25 cellular contexts compared by ENCODE assay signal in the genomic region with DNA sequence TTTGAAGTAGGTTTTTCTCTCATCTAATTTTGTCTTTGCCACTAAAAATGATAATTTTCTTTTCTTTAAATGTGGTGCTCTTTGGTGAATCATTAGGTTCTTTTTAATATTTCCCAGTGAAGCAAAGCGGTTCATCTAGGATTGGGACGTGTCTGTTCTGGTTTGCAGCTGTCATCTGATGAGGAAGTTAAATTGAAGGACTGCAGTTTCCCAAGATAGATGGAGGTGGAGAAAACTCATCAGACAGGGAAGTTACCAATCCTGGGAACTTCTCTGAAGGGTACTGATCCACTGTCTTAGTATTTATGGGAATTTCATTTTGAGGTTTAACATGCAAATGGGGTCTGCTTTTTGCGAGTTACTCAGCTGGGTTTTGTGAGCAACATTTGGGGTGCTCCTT. TPM values are rescaled to one million over a fixed set of nuclear protein-coding genes. Genes with fewer than 3 reads are reported as not detected.
"Had no signal": no experiment of that assay in that cellular context is flagged by ENCODE, and none has a peak within 500 bp of the region (broad histone marks: within the 10 kb centered on the region; RNA-seq: fewer than 3 reads in every experiment).

No MANE protein-coding gene starts in this region.

- H3K4me3 ChIP-seq: heart right ventricle, psoas muscle, right lobe of liver, tibial artery, upper lobe of left lung, vagina had no signal

- ATAC-seq: heart right ventricle; psoas muscle; right lobe of liver; stimulated activated effector memory CD8-positive, alpha-beta T cell treated with anti-CD3 and anti-CD28 coated beads, Interleukin-12 subunit alpha, Interleukin-12 subunit beta, amount 100 ng/mL, for 72 hours had no signal

- H3K36me3 Mint-ChIP-seq: naive B cell had no signal

- H3K9me3 Mint-ChIP-seq: endodermal cell; nephron; stimulated activated effector memory CD8-positive, alpha-beta T cell treated with anti-CD3 and anti-CD28 coated beads, Interleukin-12 subunit alpha, Interleukin-12 subunit beta, amount 100 ng/mL, for 72 hours; stimulated activated naive CD8-positive, alpha-beta T cell treated with anti-CD3 and anti-CD28 coated beads, Interleukin-15, Interleukin-2, amounts not matched to agents 100 ng/mL and 50 ng/mL, for 24 hours had no signal

- H3K9me3 ChIP-seq: heart right ventricle, psoas muscle, right lobe of liver, tibial artery, upper lobe of left lung, vagina had no signal

- H3K27ac Mint-ChIP-seq: endodermal cell; nephron; stimulated activated effector memory CD8-positive, alpha-beta T cell treated with anti-CD3 and anti-CD28 coated beads, Interleukin-12 subunit alpha, Interleukin-12 subunit beta, amount 100 ng/mL, for 72 hours; stimulated activated naive CD8-positive, alpha-beta T cell treated with anti-CD3 and anti-CD28 coated beads, Interleukin-15, Interleukin-2, amounts not matched to agents 100 ng/mL and 50 ng/mL, for 24 hours had no signal

- H3K27ac ChIP-seq: heart right ventricle, psoas muscle, right lobe of liver, tibial artery, upper lobe of left lung, vagina had no signal

- H3K4me3 Mint-ChIP-seq: endodermal cell; stimulated activated effector memory CD8-positive, alpha-beta T cell treated with anti-CD3 and anti-CD28 coated beads, Interleukin-12 subunit alpha, Interleukin-12 subunit beta, amount 100 ng/mL, for 72 hours; stimulated activated naive CD8-positive, alpha-beta T cell treated with anti-CD3 and anti-CD28 coated beads, Interleukin-15, Interleukin-2, amounts not matched to agents 100 ng/mL and 50 ng/mL, for 24 hours had no signal

- H3K27me3 ChIP-seq: right lobe of liver, upper lobe of left lung, vagina had no signal

- DNase-seq: dermis blood vessel endothelial cell; effector CD4-positive, alpha-beta T cell; endodermal cell; heart right ventricle; hypothalamus; kidney glomerular epithelial cell; mesendoderm; naive B cell; psoas muscle; retina; right lobe of liver; stimulated activated CD4-positive, alpha-beta T cell treated with anti-CD3 and anti-CD28 coated beads, Interleukin-4, amount 100 ng/mL, for 1 hour; stimulated activated CD8-positive, alpha-beta memory T cell treated with anti-CD3 and anti-CD28 coated beads, Interleukin-4, amount 100 ng/mL, for 48 hours; tibial artery; upper lobe of left lung had no signal

RNA-seq across cellular contexts. Expression of a gene that starts 26.9 kb away (rescaled TPM):
- total RNA-seq: dermis blood vessel endothelial cell, endodermal cell, endothelial cell of umbilical vein, glomerular endothelial cell, heart right ventricle, liver, lung microvascular endothelial cell, osteoblast, psoas muscle, right lobe of liver, temporal lobe, vagina had no signal

RNA-seq across cellular contexts. Expression of a gene that starts 45.3 kb away (rescaled TPM):
- total RNA-seq: dermis blood vessel endothelial cell, glomerular endothelial cell, liver, lung microvascular endothelial cell, osteoblast, psoas muscle, right lobe of liver, upper lobe of left lung had no signal
